ENCODE assay signal across 17 cellular contexts in genomic region chr3:61526307-61526706, GRCh38.
"Had no signal": no experiment of that assay in that cellular context is flagged by ENCODE, and none has a peak within 500 bp of the region (broad histone marks: within the 10 kb centered on the region; RNA-seq: fewer than 3 reads in every experiment).

No MANE protein-coding gene starts in this region.

- H3K36me3 Mint-ChIP-seq: activated naive CD8-positive, alpha-beta T cell treated with anti-CD3 and anti-CD28 coated beads, Interleukin-2, amount 10 ng/mL, durations not matched to agents 7 days and 5 days; natural killer cell; stimulated activated memory B cell treated with anti-CD40 and anti-IgM and Interleukin-4, amounts not matched to agents 10 μg/mL and 1 μg/mL and 100 μg/mL, for 72 hours had no signal

- H3K4me3 Mint-ChIP-seq: activated CD4-positive, alpha-beta T cell treated with anti-CD3 and anti-CD28 coated beads, Interleukin-2, amount 10 ng/mL, durations not matched to agents 24 days and 14 days; activated CD8-positive, alpha-beta T cell treated with anti-CD3 and anti-CD28 coated beads for 36 hours; activated naive CD8-positive, alpha-beta T cell treated with anti-CD3 and anti-CD28 coated beads, Interleukin-2, amount 10 ng/mL, durations not matched to agents 7 days and 5 days; activated T-helper 17 cell treated with anti-CD3 and anti-CD28 coated beads, Interleukin-2, amount 50 U/mL, for 72 hours; effector memory CD8-positive, alpha-beta T cell; natural killer cell; stimulated activated memory B cell treated with anti-CD40 and anti-IgM and Interleukin-4, amounts not matched to agents 10 μg/mL and 1 μg/mL and 100 μg/mL, for 72 hours had no signal

- ATAC-seq: activated CD8-positive, alpha-beta T cell treated with anti-CD3 and anti-CD28 coated beads for 36 hours; activated T-helper 17 cell treated with anti-CD3 and anti-CD28 coated beads, Interleukin-2, amount 50 U/mL, for 72 hours; body of pancreas; effector memory CD8-positive, alpha-beta T cell; lower lobe of right lung; natural killer cell; stimulated activated memory B cell treated with anti-CD40 and anti-IgM and Interleukin-4, amounts not matched to agents 10 μg/mL and 1 μg/mL and 100 μg/mL, for 72 hours; upper lobe of right lung had no signal

- H3K27ac Mint-ChIP-seq: activated CD4-positive, alpha-beta T cell treated with anti-CD3 and anti-CD28 coated beads, Interleukin-2, amount 10 ng/mL, durations not matched to agents 24 days and 14 days; activated CD8-positive, alpha-beta T cell treated with anti-CD3 and anti-CD28 coated beads for 36 hours; activated naive CD8-positive, alpha-beta T cell treated with anti-CD3 and anti-CD28 coated beads, Interleukin-2, amount 10 ng/mL, durations not matched to agents 7 days and 5 days; activated T-helper 17 cell treated with anti-CD3 and anti-CD28 coated beads, Interleukin-2, amount 50 U/mL, for 72 hours; effector memory CD8-positive, alpha-beta T cell; natural killer cell; stimulated activated memory B cell treated with anti-CD40 and anti-IgM and Interleukin-4, amounts not matched to agents 10 μg/mL and 1 μg/mL and 100 μg/mL, for 72 hours had no signal

- H3K4me1 Mint-ChIP-seq: activated T-helper 17 cell treated with anti-CD3 and anti-CD28 coated beads, Interleukin-2, amount 50 U/mL, for 72 hours; natural killer cell had no signal

- H3K27me3 Mint-ChIP-seq: activated T-helper 17 cell treated with anti-CD3 and anti-CD28 coated beads, Interleukin-2, amount 50 U/mL, for 72 hours; effector memory CD8-positive, alpha-beta T cell; stimulated activated memory B cell treated with anti-CD40 and anti-IgM and Interleukin-4, amounts not matched to agents 10 μg/mL and 1 μg/mL and 100 μg/mL, for 72 hours had no signal

- H3K9me3 Mint-ChIP-seq: activated CD8-positive, alpha-beta T cell treated with anti-CD3 and anti-CD28 coated beads for 36 hours; natural killer cell; stimulated activated memory B cell treated with anti-CD40 and anti-IgM and Interleukin-4, amounts not matched to agents 10 μg/mL and 1 μg/mL and 100 μg/mL, for 72 hours had no signal

- DNase-seq: activated CD4-positive, alpha-beta T cell treated with anti-CD3 and anti-CD28 coated beads, Interleukin-2, amount 10 ng/mL, durations not matched to agents 24 days and 14 days; activated CD8-positive, alpha-beta T cell treated with anti-CD3 and anti-CD28 coated beads for 36 hours; activated naive CD4-positive, alpha-beta T cell; activated naive CD8-positive, alpha-beta T cell treated with anti-CD3 and anti-CD28 coated beads, Interleukin-2, amount 10 ng/mL, durations not matched to agents 7 days and 5 days; activated T-cell treated with anti-CD3 and anti-CD28 coated beads, Interleukin-2, amount 50 U/mL, for 1 hour; amygdala; body of pancreas; effector memory CD8-positive, alpha-beta T cell; esophagus squamous epithelium; lower lobe of right lung; natural killer cell; sigmoid colon; stimulated activated CD4-positive, alpha-beta T cell treated with anti-CD3 and anti-CD28 coated beads, Interleukin-4, amount 100 ng/mL, for 24 hours; testis; upper lobe of right lung had no signal
